Comparison of ENCODE assay signal across 6 cellular contexts in genomic region chr16:67837190-67837589, GRCh38. TPM values are rescaled to one million over a fixed set of nuclear protein-coding genes. Genes with fewer than 3 reads are reported as not detected.
DNase-seq lines count a peak whose midpoint lies in the region; ATAC-seq, FAIRE-seq and TF ChIP-seq lines count a peak whose summit lies in the region.
"Not testable (repeated sequence)": the region's sequence is repeated elsewhere in the genome, so short reads cannot be mapped to it uniquely, and the experiment has no call there.

No MANE protein-coding gene starts in this region.

- peaks cover 14% of the 10 kb centered on the region for H3K79me2 ChIP-seq in K562 (ENCODE audit: control insufficient read depth, insufficient read depth, low read length)

- not testable (repeated sequence) for H3K27me3 Mint-ChIP-seq in Calu3 (ENCODE audit: unreplicated experiment)

- H3K4me3 Mint-ChIP-seq in Calu3 (ENCODE audit: low read depth, unreplicated experiment): not testable (repeated sequence)

- TF ChIP-seq POLR2A in K562 (conservative IDR thresholded peaks at IDR 0.05): not testable (repeated sequence)

- in situ Hi-C loops in K562 (cut with MboI): not testable (repeated sequence)

- not testable (repeated sequence) for H3K27ac Mint-ChIP-seq in Calu3 (ENCODE audit: unreplicated experiment)

- H3K9me3 ChIP-seq in HEK293 (ENCODE audit: control insufficient read depth, insufficient read depth, low read depth, low read length); K562 (replicated peaks; ENCODE audit: control insufficient read depth, insufficient read depth, low read depth, low read length); small intestine (ENCODE audit: control insufficient read depth, low read depth): not testable (repeated sequence)

- H3K4me1 Mint-ChIP-seq in Calu3 (ENCODE audit: low read depth, unreplicated experiment): peaks cover 11% of the 10 kb centered on the region

- CTCF ChIA-PET in Calu3 (lab: Charles Lee) (interaction anchor here (1.0 kb wide), 2 partner anchors 16 to 21 kb away, joined by 5 to 6 read pairs; no protein-coding TSS in a partner anchor), HEK293 (lab: Yijun Ruan, JAX) (interaction anchor here (2.7 kb wide), 1 partner anchor 21 kb away, joined by 15 read pairs; no protein-coding TSS in a partner anchor)
- CTCF ChIA-PET in K562 (lab: Yijun Ruan, JAX; ENCODE audit: low intra/inter-chr PET ratio): not testable (repeated sequence)

- not testable (repeated sequence) for TF ChIP-seq RAD21 in K562 (CRISPR knock-in tag; conservative IDR thresholded peaks at IDR 0.05 in 1 of 2, IDR thresholded peaks at IDR 0.05 in 1 of 2)

- H3K4me1 ChIP-seq in HEK293 (ENCODE audit: control insufficient read depth, insufficient read depth, low read length); small intestine (ENCODE audit: control insufficient read depth in 2 of 2, insufficient read depth in 1 of 2, low read depth in 1 of 2, low read length in 1 of 2): not testable (repeated sequence)
- peaks cover 17 to 30% of the 10 kb centered on the region in 2 experiments; a peak in 4 of 5 replicates for H3K4me1 ChIP-seq in K562 (replicated peaks in 1 of 2; ENCODE audit: control insufficient read depth in 2 of 2, insufficient read depth in 2 of 2, low read length in 2 of 2)

- ATAC-seq in K562: not testable (repeated sequence)
- peak; percentile 34 for ATAC-seq in esophagus mucosa

- peak; percentile 36 for DNase-seq in Calu3
- peak; percentile 18 for DNase-seq in LoVo (ENCODE audit: low spot score)
- DNase-seq in K562 (ENCODE audit: extremely low read depth in 1 of 4, low spot score in 3 of 4): not testable (repeated sequence)
- peak; percentile 73 for DNase-seq in small intestine

- not testable (repeated sequence) for H3K4me2 ChIP-seq in K562 (ENCODE audit: insufficient read depth, low read length)

- not testable (repeated sequence) for H3K9me1 ChIP-seq in K562 (ENCODE audit: control insufficient read depth, insufficient read depth, low read length)

- 72% methylated on average over 10 of the region's 10 CpGs for WGBS in K562 (ENCODE audit: insufficient coverage, low coverage, missing lambda C conversion rate)
- WGBS in small intestine, 3 donors: 25 to 70% (median 37%) methylated on average over 7 to 10 of the region's 10 CpGs

- H2AFZ ChIP-seq in K562 (ENCODE audit: low read depth, low read length): not testable (repeated sequence)

- TF ChIP-seq CTCF in Calu3 (IDR thresholded peaks at IDR 0.05; ENCODE audit: unreplicated experiment); HEK293 (tag by site-specific recombination; IDR thresholded peaks at IDR 0.05); K562 (IDR thresholded peaks at IDR 0.05 in 2 of 3, conservative IDR thresholded peaks at IDR 0.05 in 1 of 3; ENCODE audit: insufficient read depth in 2 of 3, low read depth in 1 of 3, low read length in 3 of 3): not testable (repeated sequence)

- H3K9me3 Mint-ChIP-seq in Calu3 (ENCODE audit: low read depth, unreplicated experiment): not testable (repeated sequence)

- not testable (repeated sequence) for TF ChIP-seq EP300 in K562 (IDR thresholded peaks at IDR 0.05; ENCODE audit: low read length)

- BruUV-seq in Calu3 (replicated peaks; lab: Mats Ljungman, UMichigan); K562 (replicated peaks; lab: Mats Ljungman, UMichigan): not testable (repeated sequence)

- POLR2A ChIA-PET in HEK293 (lab: Yijun Ruan, JAX): not testable (repeated sequence)
- POLR2A ChIA-PET in K562 (lab: Yijun Ruan, JAX): interaction anchor here (0.7 kb wide), 1 partner anchor 20 kb away, joined by 3 read pairs; no protein-coding TSS in a partner anchor

- H3K36me3 Mint-ChIP-seq in Calu3 (ENCODE audit: insufficient read depth, unreplicated experiment): peaks cover 27% of the 10 kb centered on the region

- not testable (repeated sequence) for H3K27me3 ChIP-seq in K562 (ENCODE audit: control insufficient read depth in 2 of 2, insufficient read depth in 2 of 2, low read length in 2 of 2); small intestine (ENCODE audit: control insufficient read depth in 2 of 2, insufficient read depth in 2 of 2, low read length in 2 of 2)

- not testable (repeated sequence) for H3K36me3 ChIP-seq in HEK293 (ENCODE audit: control insufficient read depth in 2 of 2, insufficient read depth in 1 of 2, low read length in 2 of 2); K562 (ENCODE audit: control insufficient read depth, insufficient read depth, low read length); small intestine (ENCODE audit: control insufficient read depth in 2 of 2, insufficient read depth in 2 of 2, low read length in 2 of 2)

- not testable (repeated sequence) for H4K20me1 ChIP-seq in K562 (replicated peaks; ENCODE audit: control insufficient read depth, insufficient read depth, low read length)

- FAIRE-seq in K562 (lab: Jason Lieb, UNC); small intestine (lab: Jason Lieb, UNC): not testable (repeated sequence)

- not testable (repeated sequence) for H3K9ac ChIP-seq in K562 (ENCODE audit: insufficient read depth in 1 of 2, low read depth in 2 of 2, low read length in 2 of 2)

- not testable (repeated sequence) for H3K4me3 ChIP-seq in HEK293 (ENCODE audit: low read depth, low read length); K562; small intestine (ENCODE audit: low read depth in 1 of 2, low read length in 2 of 2)

- H3K27ac ChIP-seq in HEK293 (ENCODE audit: extremely low read depth, low read depth, low read length); K562 (ENCODE audit: extremely low read depth, low read depth, low read length); small intestine (ENCODE audit: low read depth in 1 of 2, low read length in 1 of 2): not testable (repeated sequence)

- intact Hi-C loops in Calu3 (cut with micrococcal nuclease; ENCODE audit: unreplicated experiment); K562 (cut with micrococcal nuclease): not testable (repeated sequence)

RNA-seq across cellular contexts. Expression of gene THAP11, which starts 4.9 kb away (rescaled TPM):
- total RNA-seq in Calu3 (2022) (38.3 and 39.1 TPM in 2 replicates), K562 (2014; rRNA removed) (31.6 and 38.1 TPM in 2 replicates), K562 (2014; rRNA removed; fragmentation: Illumina TruSeq; extraction: Trizol) (12.4 and 13.5 TPM in 2 replicates), K562 (2015; rRNA removed; fragmentation: Illumina TruSeq; extraction: Trizol) (21.1 and 21.5 TPM in 2 replicates), K562 (2021) (30.1 TPM in 2 replicates), esophagus mucosa (16.8 TPM)
- 4.2 and 10.7 TPM in 2 replicates for total RNA-seq in K562 (2011; cell fraction: chromatin; rRNA removed; ENCODE audit: low replicate concordance)
- 12.9 and 13.3 TPM in 2 replicates for total RNA-seq in K562 (2011; cell fraction: nucleolus; rRNA removed)
- 9.1 and 9.5 TPM in 2 replicates for total RNA-seq in K562 (2011; cell fraction: nucleoplasm; rRNA removed)
- polyA plus RNA-seq in K562 (2011; rRNA removed) (22.5 TPM in 2 replicates), K562 (2014; fragmentation: Illumina TruSeq; extraction: Trizol) (12.0 and 14.7 TPM in 2 replicates), K562 (2014; fragmentation: Nextera tagmentation; extraction: Ambion mirVana) (1 to 10 TPM; 2.4 to 3.6 TPM), K562 (2014; rRNA removed) (21.4 and 24.7 TPM in 2 replicates), small intestine (10 to 100 TPM; 15.0 to 21.7 (median 16.8) TPM)
- polyA plus RNA-seq in K562 (2011; cell fraction: cytosol; rRNA removed): 23.6 and 48.9 TPM in 2 replicates
- polyA plus RNA-seq in K562 (2011; cell fraction: nucleus; rRNA removed): 14.9 and 15.4 TPM in 2 replicates
- polyA plus RNA-seq in K562 (2012): 18.6 and 23.6 TPM in 2 replicates
- 12.6 and 16.7 TPM in 2 replicates for polyA minus RNA-seq in K562 (2011; rRNA and poly(A)+ RNA removed)
- 13.6 and 15.6 TPM in 2 replicates for polyA minus RNA-seq in K562 (2011; cell fraction: cytosol; rRNA and poly(A)+ RNA removed)
- polyA minus RNA-seq in K562 (2011; cell fraction: nucleus; rRNA and poly(A)+ RNA removed): 5.3 and 7.9 TPM in 2 replicates

RNA-seq across cellular contexts. Expression of gene NUTF2, which starts 9.5 kb away (rescaled TPM):
- 210 and 224 TPM in 2 replicates for total RNA-seq in Calu3 (2022)
- 64.0 and 124 TPM in 2 replicates for total RNA-seq in K562 (2011; cell fraction: chromatin; rRNA removed; ENCODE audit: low replicate concordance)
- total RNA-seq in K562 (2011; cell fraction: nucleolus; rRNA removed): 96.3 and 98.1 TPM in 2 replicates
- total RNA-seq in K562 (2011; cell fraction: nucleoplasm; rRNA removed): 87.5 and 97.2 TPM in 2 replicates
- 118 and 124 TPM in 2 replicates for total RNA-seq in K562 (2014; rRNA removed)
- 106 and 111 TPM in 2 replicates for total RNA-seq in K562 (2014; rRNA removed; fragmentation: Illumina TruSeq; extraction: Trizol)
- 129 and 147 TPM in 2 replicates for total RNA-seq in K562 (2015; rRNA removed; fragmentation: Illumina TruSeq; extraction: Trizol)
- total RNA-seq in K562 (2021): 141 and 146 TPM in 2 replicates
- 125 and 181 TPM in 2 replicates for polyA plus RNA-seq in K562 (2011; rRNA removed)
- 221 and 371 TPM in 2 replicates for polyA plus RNA-seq in K562 (2011; cell fraction: cytosol; rRNA removed)
- polyA plus RNA-seq in K562 (2011; cell fraction: nucleus; rRNA removed): 195 and 197 TPM in 2 replicates
- 129 and 256 TPM in 2 replicates for polyA plus RNA-seq in K562 (2012)
- 199 and 236 TPM in 2 replicates for polyA plus RNA-seq in K562 (2014; fragmentation: Illumina TruSeq; extraction: Trizol)
- polyA plus RNA-seq in K562 (2014; fragmentation: Nextera tagmentation; extraction: Ambion mirVana): 100 to 1,000 TPM; 244 to 246 TPM
- polyA plus RNA-seq in K562 (2014; rRNA removed): 183 and 248 TPM in 2 replicates
- polyA minus RNA-seq in K562 (2011; rRNA and poly(A)+ RNA removed): 180 and 188 TPM in 2 replicates
- 133 and 184 TPM in 2 replicates for polyA minus RNA-seq in K562 (2011; cell fraction: cytosol; rRNA and poly(A)+ RNA removed)
- polyA minus RNA-seq in K562 (2011; cell fraction: nucleus; rRNA and poly(A)+ RNA removed): 39.2 and 62.3 TPM in 2 replicates
- total RNA-seq in esophagus mucosa: 65.2 TPM
- polyA plus RNA-seq in small intestine: 100 to 1,000 TPM in 1 of 3 donors, 10 to 100 TPM in 2; 77.3 to 104 (median 99.6) TPM

RNA-seq across cellular contexts. Expression of gene CENPT, which starts 10.3 kb away (rescaled TPM):
- 46.8 and 54.3 TPM in 2 replicates for total RNA-seq in Calu3 (2022)
- total RNA-seq in K562 (2011; cell fraction: chromatin; rRNA removed; ENCODE audit: low replicate concordance): 148 and 303 TPM in 2 replicates
- 234 and 236 TPM in 2 replicates for total RNA-seq in K562 (2011; cell fraction: nucleolus; rRNA removed)
- 115 and 154 TPM in 2 replicates for total RNA-seq in K562 (2011; cell fraction: nucleoplasm; rRNA removed)
- 67.1 and 73.7 TPM in 2 replicates for total RNA-seq in K562 (2014; rRNA removed)
- 15.1 and 20.1 TPM in 2 replicates for total RNA-seq in K562 (2014; rRNA removed; fragmentation: Illumina TruSeq; extraction: Trizol)
- total RNA-seq in K562 (2015; rRNA removed; fragmentation: Illumina TruSeq; extraction: Trizol): 37.7 and 39.7 TPM in 2 replicates
- 62.9 and 65.7 TPM in 2 replicates for total RNA-seq in K562 (2021)
- polyA plus RNA-seq in K562 (2011; rRNA removed): 44.1 and 57.0 TPM in 2 replicates
- 50.3 and 77.4 TPM in 2 replicates for polyA plus RNA-seq in K562 (2011; cell fraction: cytosol; rRNA removed)
- 431 and 574 TPM in 2 replicates for polyA plus RNA-seq in K562 (2011; cell fraction: nucleus; rRNA removed)
- 56.5 and 66.4 TPM in 2 replicates for polyA plus RNA-seq in K562 (2012)
- polyA plus RNA-seq in K562 (2014; fragmentation: Illumina TruSeq; extraction: Trizol): 55.2 and 57.7 TPM in 2 replicates
- polyA plus RNA-seq in K562 (2014; fragmentation: Nextera tagmentation; extraction: Ambion mirVana): 1 to 10 TPM; 3.6 to 8.3 TPM
- polyA plus RNA-seq in K562 (2014; rRNA removed): 89.1 and 94.2 TPM in 2 replicates
- 22.1 and 23.9 TPM in 2 replicates for polyA minus RNA-seq in K562 (2011; rRNA and poly(A)+ RNA removed)
- polyA minus RNA-seq in K562 (2011; cell fraction: cytosol; rRNA and poly(A)+ RNA removed): 24.4 and 24.6 TPM in 2 replicates
- polyA minus RNA-seq in K562 (2011; cell fraction: nucleus; rRNA and poly(A)+ RNA removed): 66.0 and 75.9 TPM in 2 replicates
- 16.5 TPM for total RNA-seq in esophagus mucosa
- polyA plus RNA-seq in small intestine: 100 to 1,000 TPM in 1 of 3 donors, 10 to 100 TPM in 2; 25.3 to 111 (median 45.1) TPM

RNA-seq across cellular contexts. Expression of gene TSNAXIP1, which starts 30.5 kb away (rescaled TPM):
- total RNA-seq in Calu3 (2022) (1.0 and 1.3 TPM in 2 replicates), K562 (2014; rRNA removed) (not detected in 2 replicates), K562 (2014; rRNA removed; fragmentation: Illumina TruSeq; extraction: Trizol) (not detected in 2 replicates), K562 (2015; rRNA removed; fragmentation: Illumina TruSeq; extraction: Trizol) (0.11 and 0.14 TPM in 2 replicates), K562 (2021) (not detected in 2 replicates), esophagus mucosa (0.40 TPM)
- total RNA-seq in K562 (2011; cell fraction: chromatin; rRNA removed; ENCODE audit: low replicate concordance): 0.86 TPM in 1 of 2 replicates, not detected in the other
- total RNA-seq in K562 (2011; cell fraction: nucleolus; rRNA removed): 0.39 and 0.67 TPM in 2 replicates
- total RNA-seq in K562 (2011; cell fraction: nucleoplasm; rRNA removed): 0.15 TPM in 1 of 2 replicates, not detected in the other
- polyA plus RNA-seq in K562 (2011; rRNA removed) (0.11 and 0.12 TPM in 2 replicates), K562 (2014; fragmentation: Illumina TruSeq; extraction: Trizol) (0.04 and 0.22 TPM in 2 replicates), K562 (2014; fragmentation: Nextera tagmentation; extraction: Ambion mirVana) (under 1 TPM in 1 of 2 experiments, not detected in 1; 0.03 TPM), K562 (2014; rRNA removed) (0.24 and 0.35 TPM in 2 replicates), small intestine (under 1 TPM in 1 of 3 donors, not detected in 2; 0.72 TPM)
- polyA plus RNA-seq in K562 (2011; cell fraction: cytosol; rRNA removed): 0.04 and 0.21 TPM in 2 replicates
- 1.6 and 1.9 TPM in 2 replicates for polyA plus RNA-seq in K562 (2011; cell fraction: nucleus; rRNA removed)
- 0.10 TPM in 1 of 2 replicates, not detected in the other for polyA plus RNA-seq in K562 (2012)
- polyA minus RNA-seq in K562 (2011; rRNA and poly(A)+ RNA removed): 0.24 and 0.39 TPM in 2 replicates
- not detected in 2 replicates for polyA minus RNA-seq in K562 (2011; cell fraction: cytosol; rRNA and poly(A)+ RNA removed)
- polyA minus RNA-seq in K562 (2011; cell fraction: nucleus; rRNA and poly(A)+ RNA removed): 0.13 TPM in 1 of 2 replicates, not detected in the other

RNA-seq across cellular contexts. Expression of gene RANBP10, which starts 30.8 kb away (rescaled TPM):
- 25.5 and 28.2 TPM in 2 replicates for total RNA-seq in Calu3 (2022)
- total RNA-seq in K562 (2011; cell fraction: chromatin; rRNA removed; ENCODE audit: low replicate concordance): 28.9 and 56.2 TPM in 2 replicates
- total RNA-seq in K562 (2011; cell fraction: nucleolus; rRNA removed): 28.6 and 28.7 TPM in 2 replicates
- total RNA-seq in K562 (2011; cell fraction: nucleoplasm; rRNA removed): 26.3 and 27.1 TPM in 2 replicates
- total RNA-seq in K562 (2014; rRNA removed): 4.5 and 7.7 TPM in 2 replicates
- total RNA-seq in K562 (2014; rRNA removed; fragmentation: Illumina TruSeq; extraction: Trizol): 4.8 TPM in 2 replicates
- 5.9 and 6.4 TPM in 2 replicates for total RNA-seq in K562 (2015; rRNA removed; fragmentation: Illumina TruSeq; extraction: Trizol)
- total RNA-seq in K562 (2021): 16.2 and 19.3 TPM in 2 replicates
- 10.4 and 19.8 TPM in 2 replicates for polyA plus RNA-seq in K562 (2011; rRNA removed)
- 12.6 and 15.1 TPM in 2 replicates for polyA plus RNA-seq in K562 (2011; cell fraction: cytosol; rRNA removed)
- polyA plus RNA-seq in K562 (2011; cell fraction: nucleus; rRNA removed): 35.3 and 40.0 TPM in 2 replicates
- polyA plus RNA-seq in K562 (2012): 11.5 and 16.0 TPM in 2 replicates
- polyA plus RNA-seq in K562 (2014; fragmentation: Illumina TruSeq; extraction: Trizol): 14.8 and 15.4 TPM in 2 replicates
- polyA plus RNA-seq in K562 (2014; fragmentation: Nextera tagmentation; extraction: Ambion mirVana): 1 to 10 TPM in 1 of 2 experiments, under 1 TPM in 1; 0.61 to 1.4 TPM
- polyA plus RNA-seq in K562 (2014; rRNA removed): 9.9 and 10.2 TPM in 2 replicates
- polyA minus RNA-seq in K562 (2011; rRNA and poly(A)+ RNA removed): 20.3 and 21.7 TPM in 2 replicates
- 10.1 and 10.7 TPM in 2 replicates for polyA minus RNA-seq in K562 (2011; cell fraction: cytosol; rRNA and poly(A)+ RNA removed)
- polyA minus RNA-seq in K562 (2011; cell fraction: nucleus; rRNA and poly(A)+ RNA removed): 12.9 and 17.8 TPM in 2 replicates
- 20.1 TPM for total RNA-seq in esophagus mucosa
- polyA plus RNA-seq in small intestine: 10 to 100 TPM in 1 of 3 donors, 1 to 10 TPM in 2; 5.9 to 10.7 (median 9.4) TPM
